Comparison of ENCODE assay signal across 8 cellular contexts in genomic region chr4:77073981-77074865, GRCh38. TPM values are rescaled to one million over a fixed set of nuclear protein-coding genes. Genes with fewer than 3 reads are reported as not detected.
DNase-seq lines count a peak whose midpoint lies in the region; ATAC-seq and TF ChIP-seq lines count a peak whose summit lies in the region.

No MANE protein-coding gene starts in this region.

- H2AFZ ChIP-seq in neuron (ENCODE audit: low read depth, low read length): no peak overlapping the region

- H3K27ac ChIP-seq in effector memory CD4-positive, alpha-beta T cell (ENCODE audit: insufficient read depth, low read length, poor library complexity, severe bottlenecking): peak overlapping the region; percentile 99

- peak overlapping the region; percentile 69 for H3K4me3 ChIP-seq in MG63
- peak overlapping the region; percentile 48 for H3K4me3 ChIP-seq in effector memory CD4-positive, alpha-beta T cell (ENCODE audit: insufficient read depth, low read depth, low read length, poor library complexity, severe bottlenecking)
- peak overlapping the region; percentile 76 for H3K4me3 ChIP-seq in neuron (ENCODE audit: low read length)

- H3K9me3 ChIP-seq in MG63 (no peaks in the 10 kb centered on the region), neuron (ENCODE audit: low read length) (no peaks in the 10 kb centered on the region)
- no peaks in the 10 kb centered on the region for H3K9me3 ChIP-seq in effector memory CD4-positive, alpha-beta T cell (ENCODE audit: control insufficient read depth, low read length)

- H3K4me1 ChIP-seq in effector memory CD4-positive, alpha-beta T cell (ENCODE audit: control insufficient read depth, insufficient read depth, low read length, poor library complexity, severe bottlenecking): peaks cover 21% of the 10 kb centered on the region
- peaks cover 15% of the 10 kb centered on the region for H3K4me1 ChIP-seq in neuron (ENCODE audit: insufficient read depth, low read length)

- H3K27me3 ChIP-seq in MG63 (no peaks in the 10 kb centered on the region), neuron (ENCODE audit: insufficient read depth, low read length) (no peaks in the 10 kb centered on the region)
- H3K27me3 ChIP-seq in effector memory CD4-positive, alpha-beta T cell (replicated peaks; ENCODE audit: control insufficient read depth, insufficient read depth, low read length, poor library complexity, severe bottlenecking): no peaks in the 10 kb centered on the region

- ATAC-seq in activated CD4-positive, CD25-positive, alpha-beta regulatory T cell treated with anti-CD3 and anti-CD28 coated beads, Interleukin-2, amount 50 U/mL, for 24 hours: no peak

- DNase-seq in CD1c-positive myeloid dendritic cell (ENCODE audit: extremely low spot score) (peak; percentile 11), MG63 (no peak), NCI-H774 (lab: John Stamatoyannopoulos, UW) (no peak), GOT3 (lab: John Stamatoyannopoulos, UW) (no peak), GM20000 (ENCODE audit: low spot score) (no peak)
- DNase-seq in effector memory CD4-positive, alpha-beta T cell: no peak

- no peaks in the 10 kb centered on the region for H3K36me3 ChIP-seq in MG63
- H3K36me3 ChIP-seq in effector memory CD4-positive, alpha-beta T cell (ENCODE audit: control insufficient read depth, insufficient read depth, low read length): no peaks in the 10 kb centered on the region
- no peaks in the 10 kb centered on the region for H3K36me3 ChIP-seq in neuron (ENCODE audit: insufficient read depth, low read length)

- TF ChIP-seq CTCF in GM20000 (IDR thresholded peaks at IDR 0.05; ENCODE audit: extremely low read depth, missing control alignments): no peak

RNA-seq across cellular contexts. Expression of gene CCNI, which starts 1.6 kb away (rescaled TPM):
- 136 and 165 TPM in 2 replicates for total RNA-seq in MG63 (2014; rRNA removed; shearing (Covaris generic); ENCODE audit: low replicate concordance)
